In the genomic region with DNA sequence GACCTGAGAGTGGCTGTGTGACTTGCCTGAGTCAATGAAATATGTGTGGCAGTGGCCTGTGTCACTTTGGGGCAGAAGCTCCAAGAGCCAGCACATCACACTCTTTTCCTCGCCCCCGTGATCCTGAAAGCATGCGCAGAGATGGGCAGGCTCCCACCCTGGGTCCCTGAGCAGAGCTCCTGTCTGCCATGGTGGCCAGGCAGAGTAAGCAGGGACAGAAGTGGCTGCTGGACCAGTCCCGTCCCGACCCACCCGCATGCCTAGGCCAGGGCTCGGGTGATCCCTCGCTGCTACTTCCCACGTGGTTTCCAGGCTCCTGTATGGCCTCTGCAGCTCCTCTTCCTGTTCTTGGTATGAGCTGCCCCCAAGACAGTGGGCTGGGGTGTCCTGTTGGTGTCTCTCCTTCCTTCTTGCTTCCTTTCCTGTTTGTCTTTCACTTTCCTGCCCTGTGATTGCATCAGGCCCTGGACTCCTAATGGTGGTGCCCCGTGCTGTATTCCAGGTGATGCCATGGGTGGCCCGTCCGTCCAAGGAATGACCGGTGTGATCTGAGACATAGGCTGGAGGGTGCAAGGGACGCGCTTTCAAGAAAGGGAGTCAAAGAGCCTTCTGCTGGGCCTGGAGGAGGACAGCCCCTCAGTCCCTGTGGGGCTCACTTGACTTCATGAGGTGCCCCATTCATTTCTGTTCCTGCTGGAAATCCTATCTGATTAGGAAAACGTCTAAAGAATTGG, we compare ENCODE assay signal across 17 cellular contexts.
"Had no signal": no experiment of that assay in that cellular context is flagged by ENCODE, and none has a peak within 500 bp of the region (broad histone marks: within the 10 kb centered on the region; RNA-seq: fewer than 3 reads in every experiment).

No MANE protein-coding gene starts in this region.

- H3K27me3 ChIP-seq: hepatocyte, ovary, right lobe of liver, upper lobe of right lung had no signal

- H3K4me3 Mint-ChIP-seq: activated CD4-positive, alpha-beta T cell treated with anti-CD3 and anti-CD28 coated beads for 36 hours; activated CD8-positive, alpha-beta T cell treated with anti-CD3 and anti-CD28 coated beads for 36 hours; activated naive CD8-positive, alpha-beta T cell; memory B cell; natural killer cell treated with Interleukin-12 subunit alpha and Interleukin-12 subunit beta and Interleukin-15 and Interleukin-18, amount 100 ng/mL, for 72 hours had no signal

- H3K9me3 Mint-ChIP-seq: activated CD8-positive, alpha-beta T cell treated with anti-CD3 and anti-CD28 coated beads for 36 hours; natural killer cell treated with Interleukin-12 subunit alpha and Interleukin-12 subunit beta and Interleukin-15 and Interleukin-18, amount 100 ng/mL, for 72 hours had no signal

- ATAC-seq: activated CD4-positive, alpha-beta T cell treated with anti-CD3 and anti-CD28 coated beads for 36 hours; activated CD8-positive, alpha-beta T cell treated with anti-CD3 and anti-CD28 coated beads for 36 hours; left ventricle myocardium superior; natural killer cell treated with Interleukin-12 subunit alpha and Interleukin-12 subunit beta and Interleukin-15 and Interleukin-18, amount 100 ng/mL, for 72 hours; right lobe of liver; upper lobe of right lung had no signal

- H3K27ac Mint-ChIP-seq: activated CD4-positive, alpha-beta T cell treated with anti-CD3 and anti-CD28 coated beads for 36 hours; activated CD8-positive, alpha-beta T cell treated with anti-CD3 and anti-CD28 coated beads for 36 hours; activated naive CD8-positive, alpha-beta T cell; memory B cell; natural killer cell treated with Interleukin-12 subunit alpha and Interleukin-12 subunit beta and Interleukin-15 and Interleukin-18, amount 100 ng/mL, for 72 hours had no signal

- H3K4me1 Mint-ChIP-seq: activated CD4-positive, alpha-beta T cell treated with anti-CD3 and anti-CD28 coated beads for 36 hours; memory B cell had no signal

- H3K27ac ChIP-seq: hepatocyte, ovary, right lobe of liver, upper lobe of right lung had no signal

- H3K4me3 ChIP-seq: hepatocyte, ovary, right lobe of liver, upper lobe of right lung had no signal

- H2AFZ ChIP-seq: hepatocyte had no signal

- H3K36me3 Mint-ChIP-seq: activated naive CD8-positive, alpha-beta T cell; memory B cell; natural killer cell treated with Interleukin-12 subunit alpha and Interleukin-12 subunit beta and Interleukin-15 and Interleukin-18, amount 100 ng/mL, for 72 hours had no signal

- H3K36me3 ChIP-seq: ovary, right lobe of liver, upper lobe of right lung had no signal

- FAIRE-seq: kidney had no signal

- H3K4me2 ChIP-seq: hepatocyte had no signal

- H3K4me1 ChIP-seq: right lobe of liver, upper lobe of right lung had no signal

- DNase-seq: activated CD4-positive, alpha-beta T cell treated with anti-CD3 and anti-CD28 coated beads for 36 hours; activated CD8-positive, alpha-beta memory T cell treated with anti-CD3 and anti-CD28 coated beads, Interleukin-2, amount 50 U/mL, for 4 hours; activated CD8-positive, alpha-beta T cell treated with anti-CD3 and anti-CD28 coated beads for 36 hours; activated gamma-delta T cell treated with Interleukin-2 at 50 U/mL for 16 hours; activated T-cell treated with anti-CD3 and anti-CD28 coated beads, Interleukin-2, amount 50 U/mL, for 48 hours; erythroblast; kidney; left ventricle myocardium superior; ovary; stimulated activated CD4-positive, alpha-beta T cell treated with anti-CD3 and anti-CD28 coated beads, Interleukin-2, amount 100 ng/mL, for 48 hours; stimulated activated naive CD4-positive, alpha-beta T cell had no signal

- H3K79me2 ChIP-seq: hepatocyte had no signal

- H3K9me3 ChIP-seq: ovary, right lobe of liver, upper lobe of right lung had no signal
